ENCODE assay signal across 6 cellular contexts in the genomic region with DNA sequence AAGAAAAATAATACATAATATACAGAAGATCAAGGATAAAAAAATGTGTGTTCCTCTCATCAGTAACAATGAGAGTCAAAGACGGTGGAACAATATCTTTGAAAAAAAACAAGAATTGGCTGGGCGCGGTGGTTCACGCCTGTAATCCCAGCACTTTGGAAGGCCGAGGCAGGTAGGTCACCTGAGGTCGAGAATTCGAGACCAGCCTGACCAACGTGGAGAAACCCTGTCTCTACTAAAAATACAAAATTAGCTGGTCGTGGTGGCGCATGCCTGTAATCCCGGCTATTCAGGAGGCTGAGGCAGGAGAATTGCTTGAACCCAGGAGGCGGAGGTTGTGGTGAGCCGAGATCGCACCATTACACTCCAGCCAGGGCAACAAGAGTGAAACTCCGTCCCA. TPM values are rescaled to one million over a fixed set of nuclear protein-coding genes. Genes with fewer than 3 reads are reported as not detected.
DNase-seq lines count a peak whose midpoint lies in the region; TF ChIP-seq lines count a peak whose summit lies in the region.
"Not testable (repeated sequence)": the region's sequence is repeated elsewhere in the genome, so short reads cannot be mapped to it uniquely, and the experiment has no call there.
"Had no signal": no experiment of that assay in that cellular context is flagged by ENCODE, and none has a peak within 500 bp of the region (broad histone marks: within the 10 kb centered on the region; RNA-seq: fewer than 3 reads in every experiment).

No MANE protein-coding gene starts in this region.

- not testable (repeated sequence) for H3K27ac ChIP-seq in spleen

- DNase-seq in activated effector memory CD4-positive, alpha-beta T cell treated with anti-CD3 and anti-CD28 coated beads, Interleukin-2, amount 50 U/mL, for 16 hours: peak; percentile 19
- DNase-seq in cardiac septum (ENCODE audit: low spot score): peak; percentile 19
- DNase-seq in mesenteric fat pad (ENCODE audit: low spot score): peak; percentile 60
- DNase-seq in spleen: peak; percentile 18
- DNase-seq in ureter (ENCODE audit: low spot score): peak; percentile 8

- H3K27me3 ChIP-seq in spleen (replicated peaks in 1 of 7): not testable (repeated sequence)

- not testable (repeated sequence) for H3K9me3 ChIP-seq in spleen

- 87 to 95% (median 89%) methylated on average over 15 of the region's 15 CpGs for WGBS in spleen, 5 donors

- intact Hi-C loops in cardiac septum (cut with DNase I); spleen (cut with DNase I; ENCODE audit: low total_unique reads): not testable (repeated sequence)

- H3K4me1 ChIP-seq in spleen: not testable (repeated sequence)

- not testable (repeated sequence) for TF ChIP-seq POLR2A in spleen (IDR thresholded peaks at IDR 0.05)

- H3K4me3 ChIP-seq in spleen: not testable (repeated sequence)

- H3K36me3 ChIP-seq in spleen: not testable (repeated sequence)

- TF ChIP-seq CTCF in spleen (IDR thresholded peaks at IDR 0.05 in 8 of 11, conservative IDR thresholded peaks at IDR 0.05 in 3 of 11): not testable (repeated sequence)

RNA-seq across cellular contexts. Expression of a gene that starts 28.7 kb away (rescaled TPM):
- total RNA-seq in cardiac septum (0.03 TPM), mesenteric fat pad (3.1 TPM), spleen (1 to 10 TPM; 2.4 to 8.9 (median 5.2) TPM), ureter (15.7 TPM)
- 1 to 10 TPM in 1 of 3 donors, under 1 TPM in 2; 0.15 to 1.8 (median 0.39) TPM for polyA plus RNA-seq in spleen
- total RNA-seq: B cell had no signal

Comparison
In these comparisons a context has a peak if more than half of its experiments do, and no peak if none do; other contexts are left out.
1. DNase-seq: peak in every context shown above with its lines; median percentile 60 in mesenteric fat pad; 19 in activated effector memory CD4-positive, alpha-beta T cell treated with anti-CD3 and anti-CD28 coated beads, Interleukin-2, amount 50 U/mL, for 16 hours; 19 in cardiac septum; 18 in spleen; 8 in ureter.